ENCODE assay signal across 9 cellular contexts in the genomic region with DNA sequence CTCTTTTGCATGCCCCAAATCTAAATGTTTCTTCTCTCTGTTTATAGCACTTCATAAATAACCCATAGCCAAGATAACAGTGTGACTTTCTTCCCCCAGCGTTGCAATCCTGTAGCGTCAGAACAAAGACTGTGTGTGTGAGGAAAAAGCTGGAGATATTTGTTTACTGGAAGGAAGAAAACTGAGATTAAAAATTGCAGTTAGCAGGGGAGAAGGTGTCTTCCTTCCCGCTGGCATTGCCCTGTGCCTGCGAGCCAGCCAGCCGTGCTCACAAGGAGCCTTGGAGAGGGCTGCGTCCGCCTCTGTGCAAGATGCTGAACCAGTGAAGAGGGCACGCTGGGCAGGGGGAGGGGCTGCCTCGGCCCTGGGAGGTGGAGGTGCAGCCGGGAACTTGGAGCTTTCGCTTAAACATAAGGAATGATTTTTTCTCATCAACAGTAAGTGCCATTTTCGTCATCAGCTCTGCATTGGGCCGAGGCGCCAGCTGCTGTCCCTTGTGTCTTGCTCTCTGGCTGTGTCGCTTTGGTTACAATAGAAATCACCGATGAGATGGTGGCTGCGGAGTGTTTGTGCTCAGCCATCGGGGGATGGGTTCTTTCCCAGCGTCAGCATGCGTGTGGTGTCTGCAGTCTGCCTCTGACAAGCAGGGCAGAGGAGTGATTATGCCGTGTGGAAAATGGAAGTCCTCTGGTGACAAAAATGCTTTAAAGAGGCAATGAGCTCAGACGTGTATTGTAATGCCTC.
DNase-seq lines count a peak whose midpoint lies in the region; ATAC-seq and TF ChIP-seq lines count a peak whose summit lies in the region.
"Had no signal": no experiment of that assay in that cellular context is flagged by ENCODE, and none has a peak within 500 bp of the region (broad histone marks: within the 10 kb centered on the region; RNA-seq: fewer than 3 reads in every experiment).

No MANE protein-coding gene starts in this region.

- DNase-seq in AG08396 (ENCODE audit: low spot score) = peak; percentile 67
- DNase-seq in NCI-H2081 (lab: John Stamatoyannopoulos, UW) = peak; percentile 44 to 77
- DNase-seq in brain microvascular endothelial cell = peak; percentile 57
- peak; percentile 61 for DNase-seq in iris pigment epithelial cell (ENCODE audit: low read depth)
- DNase-seq in NCI-H774 (lab: John Stamatoyannopoulos, UW) = no peak

- H3K27me3 ChIP-seq in brain microvascular endothelial cell (replicated peaks) = no peaks in the 10 kb centered on the region

- peaks cover 5% of the 10 kb centered on the region for H3K36me3 Mint-ChIP-seq in stimulated activated memory B cell treated with anti-CD40 and anti-IgM and Interleukin-4, amounts not matched to agents 10 μg/mL and 1 μg/mL and 100 μg/mL, for 72 hours

- H3K4me3 ChIP-seq in brain microvascular endothelial cell (ENCODE audit: low read depth, low read length) = peak overlapping the region; percentile 70

- peak overlapping the region; percentile 82 for H3K27ac Mint-ChIP-seq in stimulated activated memory B cell treated with anti-CD40 and anti-IgM and Interleukin-4, amounts not matched to agents 10 μg/mL and 1 μg/mL and 100 μg/mL, for 72 hours

- peak; percentile 58 for ATAC-seq in GM19463 (IDR thresholded peaks at IDR 0.05; ENCODE audit: unreplicated experiment)
- ATAC-seq in stimulated activated memory B cell treated with anti-CD40 and anti-IgM and Interleukin-4, amounts not matched to agents 10 μg/mL and 1 μg/mL and 100 μg/mL, for 72 hours = peak; percentile 85
- ATAC-seq in HG02588 (IDR thresholded peaks at IDR 0.05; ENCODE audit: unreplicated experiment) = no peak

- H3K27me3 Mint-ChIP-seq in stimulated activated memory B cell treated with anti-CD40 and anti-IgM and Interleukin-4, amounts not matched to agents 10 μg/mL and 1 μg/mL and 100 μg/mL, for 72 hours = no peaks in the 10 kb centered on the region

- peaks cover 44% of the 10 kb centered on the region for H3K4me1 Mint-ChIP-seq in stimulated activated memory B cell treated with anti-CD40 and anti-IgM and Interleukin-4, amounts not matched to agents 10 μg/mL and 1 μg/mL and 100 μg/mL, for 72 hours

- in situ Hi-C loops in brain microvascular endothelial cell (cut with HindIII; ENCODE audit: low pct_ligation_motif_present, low sequenced_read_pairs) = no loop called here

- TF ChIP-seq CTCF in brain microvascular endothelial cell (IDR thresholded peaks at IDR 0.05; ENCODE audit: low read depth, low read length, missing control alignments) = no peak

- H3K36me3 ChIP-seq in brain microvascular endothelial cell (replicated peaks) = no peaks in the 10 kb centered on the region

- H3K4me3 Mint-ChIP-seq in stimulated activated memory B cell treated with anti-CD40 and anti-IgM and Interleukin-4, amounts not matched to agents 10 μg/mL and 1 μg/mL and 100 μg/mL, for 72 hours = peak overlapping the region; percentile 81

- H3K27ac ChIP-seq in brain microvascular endothelial cell = no peak overlapping the region
- H3K27ac ChIP-seq: epithelial cell of prostate had no signal

- H3K9me3 Mint-ChIP-seq in stimulated activated memory B cell treated with anti-CD40 and anti-IgM and Interleukin-4, amounts not matched to agents 10 μg/mL and 1 μg/mL and 100 μg/mL, for 72 hours = no peaks in the 10 kb centered on the region
